Comparison of ENCODE assay signal across 1 cellular context in the genomic region with DNA sequence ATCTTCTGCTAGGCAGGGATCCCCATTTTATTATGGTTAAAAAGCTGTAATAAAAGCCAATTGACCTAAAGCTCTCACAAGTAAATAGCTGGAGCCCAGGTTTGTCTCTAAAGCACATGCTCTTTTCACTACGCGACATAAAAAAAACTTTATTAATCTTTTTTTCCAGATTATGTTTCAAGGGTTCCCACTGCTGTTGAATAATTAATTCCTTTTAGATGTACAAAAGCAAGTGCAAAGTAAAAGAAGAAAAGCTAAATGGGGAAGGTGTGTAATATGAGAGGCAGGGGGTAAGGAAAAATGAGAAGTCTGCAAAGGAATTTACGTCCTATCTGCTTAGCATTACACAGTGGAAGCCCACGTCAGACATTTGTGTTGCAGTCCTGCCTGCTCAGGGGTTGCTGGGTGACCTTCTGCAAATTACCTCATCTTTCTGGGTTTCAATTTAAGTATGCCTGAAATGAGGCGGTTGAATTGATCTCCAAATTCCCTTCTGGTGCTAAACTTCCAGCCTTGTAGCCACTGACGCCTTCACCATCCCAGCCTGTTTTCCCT.
TF ChIP-seq lines count a peak whose summit lies in the region.

No MANE protein-coding gene starts in this region.

TF ChIP-seq in GM12878, 131 proteins besides CTCF, POLR2A, EP300 and RAD21 (continued from another document and continues in another):
- TF ChIP-seq SREBF1 (IDR thresholded peaks at IDR 0.05; ENCODE audit: low read length) (no peak), RB1 (IDR thresholded peaks at IDR 0.05; ENCODE audit: borderline replicate concordance) (no peak), IRF4 (IDR thresholded peaks at IDR 0.05; ENCODE audit: low read depth, low read length) (peak; percentile 57; the same call in 1 of the 2 replicates), ATF2 (IDR thresholded peaks at IDR 0.05; ENCODE audit: low read length) (peak; percentile 93), FOXM1 (IDR thresholded peaks at IDR 0.05; ENCODE audit: low read depth, low read length) (peak; percentile 80; the same call in 1 of the 2 replicates), IKZF2 (IDR thresholded peaks at IDR 0.05) (peak in 1 of 2 experiments; percentile 6; a peak in 1 of 4 replicates), NFIC (IDR thresholded peaks at IDR 0.05; ENCODE audit: low read depth, low read length) (peak; percentile 70), NR2F1 (conservative IDR thresholded peaks at IDR 0.05) (peak; percentile 61; the same call in 1 of the 2 replicates), GABPA (IDR thresholded peaks at IDR 0.05; ENCODE audit: low read depth) (no peak), ESRRA (IDR thresholded peaks at IDR 0.05; ENCODE audit: low read length) (no peak), BCL11A (IDR thresholded peaks at IDR 0.05; ENCODE audit: low read depth, low read length) (peak; percentile 19; the same call in 1 of the 2 replicates), SPI1 (IDR thresholded peaks at IDR 0.05; ENCODE audit: borderline replicate concordance, insufficient read depth, low read depth, low read length) (peak; percentile 17; the same call in 1 of the 2 replicates), CEBPB (IDR thresholded peaks at IDR 0.05; ENCODE audit: borderline replicate concordance in 1 of 2, low read depth in 2 of 2, low read length in 2 of 2) (peak in 1 of 2 experiments; percentile 43; a peak in 1 of 4 replicates), HDGF (IDR thresholded peaks at IDR 0.05) (no peak), JUNB (IDR thresholded peaks at IDR 0.05) (peak; percentile 87), ZNF384 (IDR thresholded peaks at IDR 0.05; ENCODE audit: borderline replicate concordance, low read depth, low read length) (no peak), CREM (IDR thresholded peaks at IDR 0.05; ENCODE audit: low read depth) (peak; percentile 88), EED (IDR thresholded peaks at IDR 0.05; ENCODE audit: low read depth) (peak; percentile 61; the same call in 1 of the 2 replicates), RFX5 (IDR thresholded peaks at IDR 0.05; ENCODE audit: low read depth, low read length) (peak; percentile 85), SIN3A (IDR thresholded peaks at IDR 0.05; ENCODE audit: low read depth, low read length) (no peak), MEF2A (IDR thresholded peaks at IDR 0.05; ENCODE audit: insufficient read depth, low read depth, low read length) (no peak), FOXK2 (IDR thresholded peaks at IDR 0.05) (no peak), SKIL (IDR thresholded peaks at IDR 0.05; ENCODE audit: low read depth, poor library complexity, severe bottlenecking) (peak; percentile 56), YBX1 (IDR thresholded peaks at IDR 0.05) (no peak), BCL3 (IDR thresholded peaks at IDR 0.05; ENCODE audit: borderline replicate concordance, insufficient read depth, low read depth, low read length, poor library complexity, severe bottlenecking) (no peak), SMAD5 (IDR thresholded peaks at IDR 0.05; ENCODE audit: low read depth) (no peak; the same call in 1 of the 2 replicates), E4F1 (IDR thresholded peaks at IDR 0.05; ENCODE audit: borderline replicate concordance, partially characterized antibody) (no peak), CHD4 (IDR thresholded peaks at IDR 0.05) (no peak), FOS (IDR thresholded peaks at IDR 0.05; ENCODE audit: borderline replicate concordance, extremely low read depth, insufficient read length) (no peak), NKRF (conservative IDR thresholded peaks at IDR 0.05) (no peak), ATF7 (IDR thresholded peaks at IDR 0.05; ENCODE audit: low read depth) (peak; percentile 95), POU2F2 (IDR thresholded peaks at IDR 0.05; ENCODE audit: borderline replicate concordance, low read depth, low read length) (no peak), POLR2AphosphoS5 (IDR thresholded peaks at IDR 0.05; ENCODE audit: low read length) (no peak), BACH1 (IDR thresholded peaks at IDR 0.05; ENCODE audit: borderline replicate concordance) (0 out of 2 replicates have a peak, but pooled peaks have one; percentile 17), MTA2 (IDR thresholded peaks at IDR 0.05; ENCODE audit: low read depth) (peak; percentile 28; the same call in 1 of the 2 replicates), SUPT20H (IDR thresholded peaks at IDR 0.05; ENCODE audit: borderline replicate concordance, control insufficient read depth, low read depth, low read length) (no peak), EGR1 (IDR thresholded peaks at IDR 0.05; ENCODE audit: borderline replicate concordance in 1 of 2, low read depth in 2 of 2, low read length in 2 of 2) (no peak), TARDBP (IDR thresholded peaks at IDR 0.05; ENCODE audit: borderline replicate concordance) (no peak), PBX3 (IDR thresholded peaks at IDR 0.05; ENCODE audit: insufficient replicate concordance, low read depth, low read length) (no peak), SP1 (IDR thresholded peaks at IDR 0.05; ENCODE audit: low read depth, low read length) (no peak), TBL1XR1 (IDR thresholded peaks at IDR 0.05; ENCODE audit: low read depth, low read length) (no peak)
- TF ChIP-seq, protein P1, sequence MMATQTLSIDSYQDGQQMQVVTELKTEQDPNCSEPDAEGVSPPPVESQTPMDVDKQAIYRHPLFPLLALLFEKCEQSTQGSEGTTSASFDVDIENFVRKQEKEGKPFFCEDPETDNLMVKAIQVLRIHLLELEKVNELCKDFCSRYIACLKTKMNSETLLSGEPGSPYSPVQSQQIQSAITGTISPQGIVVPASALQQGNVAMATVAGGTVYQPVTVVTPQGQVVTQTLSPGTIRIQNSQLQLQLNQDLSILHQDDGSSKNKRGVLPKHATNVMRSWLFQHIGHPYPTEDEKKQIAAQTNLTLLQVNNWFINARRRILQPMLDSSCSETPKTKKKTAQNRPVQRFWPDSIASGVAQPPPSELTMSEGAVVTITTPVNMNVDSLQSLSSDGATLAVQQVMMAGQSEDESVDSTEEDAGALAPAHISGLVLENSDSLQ (IDR thresholded peaks at IDR 0.05) = no peak
- TF ChIP-seq, protein P2, sequence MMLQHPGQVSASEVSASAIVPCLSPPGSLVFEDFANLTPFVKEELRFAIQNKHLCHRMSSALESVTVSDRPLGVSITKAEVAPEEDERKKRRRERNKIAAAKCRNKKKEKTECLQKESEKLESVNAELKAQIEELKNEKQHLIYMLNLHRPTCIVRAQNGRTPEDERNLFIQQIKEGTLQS (IDR thresholded peaks at IDR 0.05; ENCODE audit: borderline replicate concordance, extremely low read depth, low read depth, low read length) = no peak
- TF ChIP-seq, protein P3, sequence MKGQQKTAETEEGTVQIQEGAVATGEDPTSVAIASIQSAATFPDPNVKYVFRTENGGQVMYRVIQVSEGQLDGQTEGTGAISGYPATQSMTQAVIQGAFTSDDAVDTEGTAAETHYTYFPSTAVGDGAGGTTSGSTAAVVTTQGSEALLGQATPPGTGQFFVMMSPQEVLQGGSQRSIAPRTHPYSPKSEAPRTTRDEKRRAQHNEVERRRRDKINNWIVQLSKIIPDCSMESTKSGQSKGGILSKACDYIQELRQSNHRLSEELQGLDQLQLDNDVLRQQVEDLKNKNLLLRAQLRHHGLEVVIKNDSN (IDR thresholded peaks at IDR 0.05; ENCODE audit: borderline replicate concordance, extremely low read length, insufficient read depth, low read depth, low read length) = no peak
- TF ChIP-seq, protein P4, sequence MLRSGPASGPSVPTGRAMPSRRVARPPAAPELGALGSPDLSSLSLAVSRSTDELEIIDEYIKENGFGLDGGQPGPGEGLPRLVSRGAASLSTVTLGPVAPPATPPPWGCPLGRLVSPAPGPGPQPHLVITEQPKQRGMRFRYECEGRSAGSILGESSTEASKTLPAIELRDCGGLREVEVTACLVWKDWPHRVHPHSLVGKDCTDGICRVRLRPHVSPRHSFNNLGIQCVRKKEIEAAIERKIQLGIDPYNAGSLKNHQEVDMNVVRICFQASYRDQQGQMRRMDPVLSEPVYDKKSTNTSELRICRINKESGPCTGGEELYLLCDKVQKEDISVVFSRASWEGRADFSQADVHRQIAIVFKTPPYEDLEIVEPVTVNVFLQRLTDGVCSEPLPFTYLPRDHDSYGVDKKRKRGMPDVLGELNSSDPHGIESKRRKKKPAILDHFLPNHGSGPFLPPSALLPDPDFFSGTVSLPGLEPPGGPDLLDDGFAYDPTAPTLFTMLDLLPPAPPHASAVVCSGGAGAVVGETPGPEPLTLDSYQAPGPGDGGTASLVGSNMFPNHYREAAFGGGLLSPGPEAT (IDR thresholded peaks at IDR 0.05; ENCODE audit: low read depth) = 0 out of 2 replicates have a peak, but pooled peaks have one; percentile 7
